20 cellular contexts compared by ENCODE assay signal in genomic region chr6:34047913-34048867, GRCh38.
"Had no signal": no experiment of that assay in that cellular context is flagged by ENCODE, and none has a peak within 500 bp of the region (broad histone marks: within the 10 kb centered on the region; RNA-seq: fewer than 3 reads in every experiment).

No MANE protein-coding gene starts in this region.

- ATAC-seq: foreskin keratinocyte; gastroesophageal sphincter; left lung; naive thymus-derived CD4-positive, alpha-beta T cell; right cardiac atrium; stimulated activated effector memory CD8-positive, alpha-beta T cell treated with anti-CD3 and anti-CD28 coated beads, Interleukin-12 subunit alpha, Interleukin-12 subunit beta, amount 100 ng/mL, for 72 hours had no signal

- H3K27me3 ChIP-seq: colonic mucosa, neural progenitor cell, testis had no signal

- H3K27ac ChIP-seq: colonic mucosa, esophagus muscularis mucosa, foreskin keratinocyte, gastroesophageal sphincter, left lung, neural progenitor cell, prostate gland, sigmoid colon, stomach, testis, tibial artery had no signal

- H3K4me2 ChIP-seq: neural progenitor cell had no signal

- DNase-seq: colonic mucosa; effector CD8-positive, alpha-beta T cell; foreskin keratinocyte; mesenchymal stem cell; midbrain; naive thymus-derived CD4-positive, alpha-beta T cell; right cardiac atrium; sigmoid colon; stimulated activated CD4-positive, alpha-beta T cell treated with anti-CD3 and anti-CD28 coated beads, Interleukin-2, amount 100 ng/mL, for 24 hours; stimulated activated CD4-positive, alpha-beta T cell treated with anti-CD3 and anti-CD28 coated beads, Interleukin-4, amount 100 ng/mL, for 24 hours; stimulated activated naive CD4-positive, alpha-beta T cell treated with Interleukin-2 at 50 U/mL for 16 hours; stomach; testis; tibial artery had no signal

- H3K4me1 ChIP-seq: colonic mucosa, esophagus muscularis mucosa, foreskin keratinocyte, gastroesophageal sphincter, left lung, prostate gland, sigmoid colon, stomach, tibial artery had no signal

- H3K9ac ChIP-seq: neural progenitor cell had no signal

- H3K36me3 ChIP-seq: colonic mucosa, esophagus muscularis mucosa, gastroesophageal sphincter, left lung, neural progenitor cell, prostate gland, sigmoid colon, stomach, tibial artery had no signal

- H3K4me3 ChIP-seq: colonic mucosa, esophagus muscularis mucosa, gastroesophageal sphincter, left lung, neural progenitor cell, prostate gland, sigmoid colon, stomach, testis, tibial artery had no signal
